11 cellular contexts compared by ENCODE assay signal in genomic region chr9:95264954-95265615, GRCh38. TPM values are rescaled to one million over a fixed set of nuclear protein-coding genes. Genes with fewer than 3 reads are reported as not detected.
A peak's percentile ranks its signal among the peaks of the same experiment; 100 is the strongest.
DNase-seq lines count a peak whose midpoint lies in the region; ATAC-seq and TF ChIP-seq lines count a peak whose summit lies in the region.
"Had no signal": no experiment of that assay in that cellular context is flagged by ENCODE, and none has a peak within 500 bp of the region (broad histone marks: within the 10 kb centered on the region; RNA-seq: fewer than 3 reads in every experiment).

No MANE protein-coding gene starts in this region.

- H3K27me3 ChIP-seq in mammary epithelial cell (ENCODE audit: insufficient read depth, low read length) (no peaks in the 10 kb centered on the region), mesenchymal stem cell (ENCODE audit: control insufficient read depth in 1 of 2, insufficient read depth in 1 of 2, low read length in 2 of 2) (no peaks in the 10 kb centered on the region)
- H3K27me3 ChIP-seq: SJSA1 had no signal

- H3K4me1 Mint-ChIP-seq in stimulated activated naive CD8-positive, alpha-beta T cell treated with anti-CD3 and anti-CD28 coated beads, Interleukin-15, amount 100 ng/mL, for 72 hours = peaks cover 40% of the 10 kb centered on the region
- H3K4me1 Mint-ChIP-seq in activated CD4-positive, alpha-beta T cell treated with anti-CD3 and anti-CD28 coated beads, Interleukin-2, amount 10 ng/mL, durations not matched to agents 24 days and 14 days = peaks cover 34% of the 10 kb centered on the region

- H3K4me3 ChIP-seq in mammary epithelial cell (replicated peaks in 1 of 3; ENCODE audit: insufficient read depth in 1 of 3, low read depth in 2 of 3, low read length in 3 of 3) (no peak overlapping the region), mesenchymal stem cell (ENCODE audit: insufficient read depth in 1 of 2, low read depth in 1 of 2, low read length in 2 of 2) (no peak overlapping the region)
- H3K4me3 ChIP-seq: SJSA1 had no signal

- H3K9me3 ChIP-seq in mammary epithelial cell (replicated peaks; ENCODE audit: insufficient read depth, low read length) = no peaks in the 10 kb centered on the region
- H3K9me3 ChIP-seq in mesenchymal stem cell (ENCODE audit: control insufficient read depth, low read length) = no peaks in the 10 kb centered on the region
- H3K9me3 ChIP-seq: SJSA1 had no signal

- WGBS in mammary epithelial cell (ENCODE audit: low coverage, missing lambda C conversion rate) = 87% methylated on average over 5 of the region's 5 CpGs
- 73% methylated on average over 4 of the region's 5 CpGs for WGBS in mesenchymal stem cell

- peaks cover 34% of the 10 kb centered on the region for H3K79me1 ChIP-seq in mesenchymal stem cell (replicated peaks; ENCODE audit: low read length, poor library complexity, severe bottlenecking)

- no peak overlapping the region for H3K14ac ChIP-seq in mesenchymal stem cell (ENCODE audit: low read length in 2 of 2)

- no peak overlapping the region for H2BK15ac ChIP-seq in mesenchymal stem cell (ENCODE audit: low read depth, poor library complexity, severe bottlenecking)

- no peak overlapping the region for H2BK12ac ChIP-seq in mesenchymal stem cell (ENCODE audit: low read length in 2 of 2)

- H3K18ac ChIP-seq in mesenchymal stem cell (ENCODE audit: low read depth in 1 of 2, low read length in 2 of 2) = no peak overlapping the region

- no peak overlapping the region for H3K9ac ChIP-seq in mammary epithelial cell (ENCODE audit: insufficient read depth, low read length)
- H3K9ac ChIP-seq in mesenchymal stem cell (ENCODE audit: low read length) = peak overlapping the region; percentile 41

- H2BK120ac ChIP-seq in mesenchymal stem cell (ENCODE audit: low read depth, low read length) = no peak overlapping the region

- no peak overlapping the region for H2BK5ac ChIP-seq in mesenchymal stem cell (ENCODE audit: low read depth, low read length, poor library complexity, severe bottlenecking)

- intact Hi-C loops in mammary epithelial cell (cut with micrococcal nuclease) = loop anchor here (1.0 to 5.0 kb wide), 3 partner anchors 258 to 953 kb away; no protein-coding TSS in a partner anchor
- intact Hi-C loops in activated CD4-positive, alpha-beta T cell treated with anti-CD3 and anti-CD28 coated beads, Interleukin-2, amount 10 ng/mL, durations not matched to agents 24 days and 14 days (cut with micrococcal nuclease) = loop anchor here (10.0 kb wide), 1 partner anchor 130 kb away; no protein-coding TSS in a partner anchor

- H2AK5ac ChIP-seq in mesenchymal stem cell (ENCODE audit: low read length, severe bottlenecking) = peak overlapping the region; percentile 91

- H3K9me3 Mint-ChIP-seq in stimulated activated naive CD8-positive, alpha-beta T cell treated with anti-CD3 and anti-CD28 coated beads, Interleukin-15, amount 100 ng/mL, for 72 hours = no peaks in the 10 kb centered on the region
- no peaks in the 10 kb centered on the region for H3K9me3 Mint-ChIP-seq in activated CD4-positive, alpha-beta T cell treated with anti-CD3 and anti-CD28 coated beads, Interleukin-2, amount 10 ng/mL, durations not matched to agents 24 days and 14 days

- H3K36me3 Mint-ChIP-seq in activated CD4-positive, alpha-beta T cell treated with anti-CD3 and anti-CD28 coated beads, Interleukin-2, amount 10 ng/mL, durations not matched to agents 24 days and 14 days (ENCODE audit: low read depth) = no peaks in the 10 kb centered on the region

- no peak overlapping the region for H3K27ac Mint-ChIP-seq in stimulated activated naive CD8-positive, alpha-beta T cell treated with anti-CD3 and anti-CD28 coated beads, Interleukin-15, amount 100 ng/mL, for 72 hours
- no peak overlapping the region for H3K27ac Mint-ChIP-seq in activated CD4-positive, alpha-beta T cell treated with anti-CD3 and anti-CD28 coated beads, Interleukin-2, amount 10 ng/mL, durations not matched to agents 24 days and 14 days

- no peak for ATAC-seq in stimulated activated naive CD8-positive, alpha-beta T cell treated with anti-CD3 and anti-CD28 coated beads, Interleukin-15, amount 100 ng/mL, for 72 hours

- peaks cover 27% of the 10 kb centered on the region for H3K79me2 ChIP-seq in mammary epithelial cell (ENCODE audit: insufficient read depth, low read length)

- dilution Hi-C loops in mammary epithelial cell (cut with HindIII; ENCODE audit: low sequenced_read_pairs) = no loop called here

- H3K4me3 Mint-ChIP-seq in stimulated activated naive CD8-positive, alpha-beta T cell treated with anti-CD3 and anti-CD28 coated beads, Interleukin-15, amount 100 ng/mL, for 72 hours = no peak overlapping the region
- H3K4me3 Mint-ChIP-seq in activated CD4-positive, alpha-beta T cell treated with anti-CD3 and anti-CD28 coated beads, Interleukin-2, amount 10 ng/mL, durations not matched to agents 24 days and 14 days = no peak overlapping the region

- no peak overlapping the region for H3K27ac ChIP-seq in C4-2B
- H3K27ac ChIP-seq in mammary epithelial cell (ENCODE audit: insufficient read depth, low read depth, low read length) = no peak overlapping the region
- H3K27ac ChIP-seq in mesenchymal stem cell (ENCODE audit: low read length, poor library complexity, severe bottlenecking) = no peak overlapping the region
- H3K27ac ChIP-seq: HL-60, SJSA1 had no signal

- no TSS peak for BruUV-seq in mammary epithelial cell (replicated peaks; lab: Mats Ljungman, UMichigan)

- CTCF ChIA-PET in mammary epithelial cell (lab: Charles Lee; ENCODE audit: low non-redundant PET) = interaction anchor here (0.6 to 0.7 kb wide), 2 partner anchors 173 to 208 kb away, joined by 3 to 8 read pairs; no protein-coding TSS in a partner anchor

- H3K4me2 ChIP-seq in mammary epithelial cell (ENCODE audit: insufficient read depth, low read depth, low read length) (no peak overlapping the region), mesenchymal stem cell (ENCODE audit: low read length, poor library complexity, severe bottlenecking) (no peak overlapping the region)

- H3K27me3 Mint-ChIP-seq in stimulated activated naive CD8-positive, alpha-beta T cell treated with anti-CD3 and anti-CD28 coated beads, Interleukin-15, amount 100 ng/mL, for 72 hours = no peaks in the 10 kb centered on the region
- peaks cover 2% of the 10 kb centered on the region for H3K27me3 Mint-ChIP-seq in activated CD4-positive, alpha-beta T cell treated with anti-CD3 and anti-CD28 coated beads, Interleukin-2, amount 10 ng/mL, durations not matched to agents 24 days and 14 days

- H4K8ac ChIP-seq in mesenchymal stem cell (ENCODE audit: low read length) = no peak overlapping the region

- H4K20me1 ChIP-seq in mammary epithelial cell (ENCODE audit: insufficient read depth, low read length) = no peaks in the 10 kb centered on the region

- no peak overlapping the region for H4K91ac ChIP-seq in mesenchymal stem cell (ENCODE audit: low read length)

- in situ Hi-C loops in mammary epithelial cell (cut with MboI; ENCODE audit: low sequenced_read_pairs in 2 of 2) = no loop called here

- no peaks in the 10 kb centered on the region for H3K4me1 ChIP-seq in mammary epithelial cell (ENCODE audit: insufficient read depth, low read length)
- H3K4me1 ChIP-seq in mesenchymal stem cell (ENCODE audit: control insufficient read depth, insufficient read depth, low read depth, low read length) = peaks cover 21% of the 10 kb centered on the region

- DNase-seq in mammary epithelial cell = no peak
- DNase-seq in mesenchymal stem cell = peak; percentile 52
- no peak for DNase-seq in NK-92 treated with Interleukin-12 subunit alpha and Interleukin-12 subunit beta, amount 100 ng/mL, for 24 hours (lab: John Stamatoyannopoulos, UW)
- DNase-seq in stimulated activated naive CD8-positive, alpha-beta T cell treated with anti-CD3 and anti-CD28 coated beads, Interleukin-15, amount 100 ng/mL, for 72 hours = no peak
- DNase-seq in T-helper 9 cell = no peak
- DNase-seq in activated CD4-positive, alpha-beta T cell treated with anti-CD3 and anti-CD28 coated beads, Interleukin-2, amount 10 ng/mL, durations not matched to agents 24 days and 14 days = no peak
- DNase-seq: activated effector memory CD4-positive, alpha-beta T cell treated with Interleukin-2 at 50 U/mL for 16 hours had no signal

- no peak overlapping the region for H3K23ac ChIP-seq in mesenchymal stem cell (ENCODE audit: low read length in 2 of 2)

- peak; percentile 42 for TF ChIP-seq CTCF in C4-2B (conservative IDR thresholded peaks at IDR 0.05)
- TF ChIP-seq CTCF in LNCAP (IDR thresholded peaks at IDR 0.05) = peak; percentile 47; the same call in 1 of the 2 replicates
- peak; percentile 29 to 55 for TF ChIP-seq CTCF in mammary epithelial cell (conservative IDR thresholded peaks at IDR 0.05 in 1 of 2, IDR thresholded peaks at IDR 0.05 in 1 of 2; ENCODE audit: extremely low read depth in 1 of 2, insufficient read depth in 1 of 2, low read depth in 1 of 2, low read length in 2 of 2)

- H3K4ac ChIP-seq in mesenchymal stem cell (ENCODE audit: low read depth in 1 of 2, low read length in 2 of 2) = no peak overlapping the region

- H3K36me3 ChIP-seq in mammary epithelial cell (ENCODE audit: insufficient read depth, low read length) = no peaks in the 10 kb centered on the region
- H3K36me3 ChIP-seq in mesenchymal stem cell (ENCODE audit: control insufficient read depth in 1 of 2, insufficient read depth in 2 of 2, low read depth in 1 of 2, low read length in 2 of 2) = no peaks in the 10 kb centered on the region
- H3K36me3 ChIP-seq: SJSA1 had no signal

- H2AFZ ChIP-seq in mammary epithelial cell (ENCODE audit: low read depth, low read length) = no peak overlapping the region
- no peak overlapping the region for H2AFZ ChIP-seq in mesenchymal stem cell (ENCODE audit: low read depth, low read length)

RNA-seq across cellular contexts. Expression of gene FANCC, which starts 52.4 kb away (rescaled TPM):
- total RNA-seq in mammary epithelial cell = 10 to 100 TPM in 1 of 2 donors, 1 to 10 TPM in 1; 4.2 to 12.9 TPM
- 7.1 TPM for polyA plus RNA-seq in mammary epithelial cell
- polyA minus RNA-seq in mammary epithelial cell = 38.9 TPM
- 4.8 TPM for polyA plus RNA-seq in mesenchymal stem cell (2013, experiment 1 of 2)
- 4.6 TPM for polyA plus RNA-seq in mesenchymal stem cell (2013, experiment 2 of 2)
- total RNA-seq in activated CD4-positive, alpha-beta T cell treated with anti-CD3 and anti-CD28 coated beads, Interleukin-2, amount 10 ng/mL, durations not matched to agents 24 days and 14 days = 16.7 and 18.0 TPM in 2 replicates
